ENCODE assay signal across 9 cellular contexts in the genomic region with DNA sequence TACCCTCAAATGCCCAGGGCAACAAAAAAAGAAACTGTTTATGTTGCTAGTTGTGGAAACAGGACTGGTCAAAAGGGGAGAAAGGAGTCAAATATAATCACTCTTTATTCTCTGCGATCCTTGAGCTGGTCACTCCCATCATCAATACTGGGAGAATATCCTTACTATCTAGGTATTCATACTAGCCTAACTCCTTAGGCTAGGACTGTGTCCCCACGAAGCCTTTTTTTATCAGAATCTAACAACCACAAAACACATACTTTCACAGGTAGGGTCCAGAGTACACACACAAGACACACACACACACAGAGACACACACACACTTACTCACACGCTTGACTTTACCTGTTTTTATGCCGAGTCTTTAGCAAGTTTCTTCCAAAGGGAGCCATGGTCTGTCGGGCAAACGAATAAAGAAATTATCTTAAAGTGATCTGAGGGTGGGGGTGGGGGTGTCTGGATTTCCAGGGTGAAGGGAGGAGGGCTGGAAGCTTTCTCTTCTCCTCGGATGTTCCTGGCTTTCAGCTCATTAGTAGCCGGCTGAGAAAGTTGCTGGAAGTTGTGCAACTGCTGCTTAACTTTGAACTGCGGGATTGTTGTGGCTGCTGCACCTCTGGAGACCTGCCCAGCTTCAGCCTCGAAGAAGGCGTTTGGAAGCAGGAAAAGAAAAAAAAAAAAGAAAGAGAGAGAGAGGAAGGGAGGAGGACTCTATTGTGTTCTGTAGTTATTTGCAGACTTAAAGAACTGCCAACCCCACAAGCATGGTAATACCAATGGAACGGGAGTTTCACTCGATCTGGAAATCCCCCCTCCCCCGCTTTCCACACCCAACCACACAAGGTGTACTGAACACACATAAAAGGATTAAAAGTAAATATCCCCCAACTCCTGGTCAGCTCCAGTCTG. TPM values are rescaled to one million over a fixed set of nuclear protein-coding genes. Genes with fewer than 3 reads are reported as not detected.
DNase-seq lines count a peak whose midpoint lies in the region; ATAC-seq and TF ChIP-seq lines count a peak whose summit lies in the region.
"Had no signal": no experiment of that assay in that cellular context is flagged by ENCODE, and none has a peak within 500 bp of the region (broad histone marks: within the 10 kb centered on the region; RNA-seq: fewer than 3 reads in every experiment).

A gene (minus strand): TSS at position 600 of the 906 bp plus-strand sequence. CDS start 208 bp downstream, at position 392.

- H3K4me1 ChIP-seq in mammary epithelial cell (ENCODE audit: insufficient read depth, low read length) (peaks cover 17% of the 10 kb centered on the region), testis (no peaks in the 10 kb centered on the region)

- H3K36me3 ChIP-seq in mammary epithelial cell (ENCODE audit: insufficient read depth, low read length), result no peaks in the 10 kb centered on the region
- H3K36me3 ChIP-seq in testis (ENCODE audit: low read depth, missing control alignments), result no peaks in the 10 kb centered on the region

- POLR2A ChIA-PET in activated CD8-positive, alpha-beta T cell treated with anti-CD3 and anti-CD28 coated beads, Interleukin-2, amount 10 ng/mL, durations not matched to agents 7 days and 5 days (lab: Charles Lee), result no interaction called here

- H3K4me3 ChIP-seq in mammary epithelial cell (replicated peaks in 1 of 3; ENCODE audit: insufficient read depth in 1 of 3, low read depth in 2 of 3, low read length in 3 of 3) (peak within 1 kb of the TSS; percentile 49 to 83 (median 69)), testis (peak within 1 kb of the TSS; percentile 11 to 19)

- no peaks in the 10 kb centered on the region for H4K20me1 ChIP-seq in mammary epithelial cell (ENCODE audit: insufficient read depth, low read length)

- in situ Hi-C loops in mammary epithelial cell (cut with MboI; ENCODE audit: low sequenced_read_pairs in 2 of 2), result no loop called here

- TSS peak; percentile 53 for BruUV-seq in mammary epithelial cell (replicated peaks; lab: Mats Ljungman, UMichigan)

- peak within 1 kb of the TSS; percentile 99 for H3K9ac ChIP-seq in mammary epithelial cell (ENCODE audit: insufficient read depth, low read length)

- H3K27me3 ChIP-seq in mammary epithelial cell (ENCODE audit: insufficient read depth, low read length) (no peaks in the 10 kb centered on the region), testis (no peaks in the 10 kb centered on the region)

- TF ChIP-seq CTCF in mammary epithelial cell (conservative IDR thresholded peaks at IDR 0.05 in 1 of 2, IDR thresholded peaks at IDR 0.05 in 1 of 2; ENCODE audit: extremely low read depth in 1 of 2, insufficient read depth in 1 of 2, low read depth in 1 of 2, low read length in 2 of 2), result no peak
- no peak for TF ChIP-seq CTCF in testis (IDR thresholded peaks at IDR 0.05)

- no peak for TF ChIP-seq POLR2A in testis (IDR thresholded peaks at IDR 0.05)

- H3K27ac Mint-ChIP-seq in activated CD8-positive, alpha-beta T cell treated with anti-CD3 and anti-CD28 coated beads, Interleukin-2, amount 10 ng/mL, durations not matched to agents 7 days and 5 days, result no peak within 1 kb of the TSS
- H3K27ac Mint-ChIP-seq: activated naive CD8-positive, alpha-beta T cell treated with anti-CD3 and anti-CD28 coated beads, Interleukin-2, amount 10 ng/mL, durations not matched to agents 7 days and 5 days had no signal

- H3K4me2 ChIP-seq in mammary epithelial cell (ENCODE audit: insufficient read depth, low read depth, low read length), result peak within 1 kb of the TSS; percentile 92

- ATAC-seq in HG03442 (IDR thresholded peaks at IDR 0.05; ENCODE audit: unreplicated experiment), result peak; percentile 54
- ATAC-seq in left colon, result peak; percentile 84
- no peak for ATAC-seq in activated CD8-positive, alpha-beta T cell treated with anti-CD3 and anti-CD28 coated beads, Interleukin-2, amount 10 ng/mL, durations not matched to agents 7 days and 5 days

- CTCF ChIA-PET in mammary epithelial cell (lab: Charles Lee; ENCODE audit: low non-redundant PET), result interaction anchor here (0.7 to 0.9 kb wide), 3 partner anchors 31 to 80 kb away, joined by 4 to 6 read pairs (median 5); no protein-coding TSS in a partner anchor
- CTCF ChIA-PET in activated CD8-positive, alpha-beta T cell treated with anti-CD3 and anti-CD28 coated beads, Interleukin-2, amount 10 ng/mL, durations not matched to agents 7 days and 5 days (lab: Charles Lee), result no interaction called here

- H3K4me1 Mint-ChIP-seq in activated CD8-positive, alpha-beta T cell treated with anti-CD3 and anti-CD28 coated beads, Interleukin-2, amount 10 ng/mL, durations not matched to agents 7 days and 5 days (ENCODE audit: low read depth), result no peaks in the 10 kb centered on the region
- H3K4me1 Mint-ChIP-seq: activated naive CD8-positive, alpha-beta T cell treated with anti-CD3 and anti-CD28 coated beads, Interleukin-2, amount 10 ng/mL, durations not matched to agents 7 days and 5 days had no signal

- DNase-seq in mammary epithelial cell, result peak; percentile 86
- peak; percentile 45 to 63 for DNase-seq in left colon
- DNase-seq in testis, result peak; percentile 69
- no peak for DNase-seq in activated CD8-positive, alpha-beta T cell treated with anti-CD3 and anti-CD28 coated beads, Interleukin-2, amount 10 ng/mL, durations not matched to agents 7 days and 5 days
- DNase-seq in AG08396 (ENCODE audit: low spot score), result no peak
- DNase-seq in activated CD4-positive, alpha-beta T cell treated with anti-CD3 and anti-CD28 coated beads for 48 hours, result no peak
- DNase-seq in activated T-cell treated with anti-CD3 and anti-CD28 coated beads, Interleukin-2, amount 50 U/mL, for 1 hour, result no peak
- DNase-seq: activated naive CD8-positive, alpha-beta T cell treated with anti-CD3 and anti-CD28 coated beads, Interleukin-2, amount 10 ng/mL, durations not matched to agents 7 days and 5 days had no signal

- H3K9me3 ChIP-seq in mammary epithelial cell (replicated peaks; ENCODE audit: insufficient read depth, low read length) (no peaks in the 10 kb centered on the region), testis (no peaks in the 10 kb centered on the region)

- dilution Hi-C loops in mammary epithelial cell (cut with HindIII; ENCODE audit: low sequenced_read_pairs), result no loop called here

- H3K27me3 Mint-ChIP-seq in activated CD8-positive, alpha-beta T cell treated with anti-CD3 and anti-CD28 coated beads, Interleukin-2, amount 10 ng/mL, durations not matched to agents 7 days and 5 days (ENCODE audit: low read depth), result no peaks in the 10 kb centered on the region
- H3K27me3 Mint-ChIP-seq: activated naive CD8-positive, alpha-beta T cell treated with anti-CD3 and anti-CD28 coated beads, Interleukin-2, amount 10 ng/mL, durations not matched to agents 7 days and 5 days had no signal

- H3K36me3 Mint-ChIP-seq in activated CD8-positive, alpha-beta T cell treated with anti-CD3 and anti-CD28 coated beads, Interleukin-2, amount 10 ng/mL, durations not matched to agents 7 days and 5 days (ENCODE audit: low read depth), result no peaks in the 10 kb centered on the region
- H3K36me3 Mint-ChIP-seq: activated naive CD8-positive, alpha-beta T cell treated with anti-CD3 and anti-CD28 coated beads, Interleukin-2, amount 10 ng/mL, durations not matched to agents 7 days and 5 days had no signal

- H3K9me3 Mint-ChIP-seq in activated CD8-positive, alpha-beta T cell treated with anti-CD3 and anti-CD28 coated beads, Interleukin-2, amount 10 ng/mL, durations not matched to agents 7 days and 5 days (ENCODE audit: insufficient read depth), result no peaks in the 10 kb centered on the region
- H3K9me3 Mint-ChIP-seq: activated naive CD8-positive, alpha-beta T cell treated with anti-CD3 and anti-CD28 coated beads, Interleukin-2, amount 10 ng/mL, durations not matched to agents 7 days and 5 days had no signal

- intact Hi-C loops in mammary epithelial cell (cut with micrococcal nuclease), result loop anchor here (1.0 to 2.0 kb wide), 3 partner anchors 31 to 81 kb away; no protein-coding TSS in a partner anchor
- intact Hi-C loops in left colon (cut with DNase I, micrococcal nuclease), result no loop called here
- intact Hi-C loops in testis (cut with DNase I; ENCODE audit: low total_unique reads), result no loop called here

- peak within 1 kb of the TSS; percentile 76 for H2AFZ ChIP-seq in mammary epithelial cell (ENCODE audit: low read depth, low read length)

- 0% methylated on average over 11 of the region's 14 CpGs for WGBS in mammary epithelial cell (ENCODE audit: low coverage, missing lambda C conversion rate)
- 7 to 10% methylated on average over 14 of the region's 14 CpGs for WGBS in testis, 2 donors

- H3K4me3 Mint-ChIP-seq in activated CD8-positive, alpha-beta T cell treated with anti-CD3 and anti-CD28 coated beads, Interleukin-2, amount 10 ng/mL, durations not matched to agents 7 days and 5 days, result no peak within 1 kb of the TSS
- H3K4me3 Mint-ChIP-seq: activated naive CD8-positive, alpha-beta T cell treated with anti-CD3 and anti-CD28 coated beads, Interleukin-2, amount 10 ng/mL, durations not matched to agents 7 days and 5 days had no signal

- peaks cover 42% of the 10 kb centered on the region for H3K79me2 ChIP-seq in mammary epithelial cell (ENCODE audit: insufficient read depth, low read length)

- H3K27ac ChIP-seq in mammary epithelial cell (ENCODE audit: insufficient read depth, low read depth, low read length) (peak within 1 kb of the TSS; percentile 93), testis (peak within 1 kb of the TSS in 1 of 2 donors; percentile 41)

RNA-seq across cellular contexts. Expression of the gene that starts here (rescaled TPM):
- 10 to 100 TPM in 1 of 2 donors, 1 to 10 TPM in 1; 7.1 to 13.5 TPM for total RNA-seq in mammary epithelial cell
- polyA plus RNA-seq in mammary epithelial cell, result 2.6 TPM
- polyA minus RNA-seq in mammary epithelial cell, result 6.0 TPM
- under 1 TPM; 0.27 to 0.89 TPM for total RNA-seq in left colon
- total RNA-seq in testis, result under 1 TPM; 0.37 to 0.63 TPM
- polyA plus RNA-seq in testis (ENCODE audit: insufficient read depth, low read depth, low replicate concordance), result 0.99 TPM
- total RNA-seq in activated CD8-positive, alpha-beta T cell treated with anti-CD3 and anti-CD28 coated beads, Interleukin-2, amount 10 ng/mL, durations not matched to agents 7 days and 5 days, result not detected
- total RNA-seq: activated naive CD8-positive, alpha-beta T cell treated with anti-CD3 and anti-CD28 coated beads, Interleukin-2, amount 10 ng/mL, durations not matched to agents 7 days and 5 days had no signal

Comparison
In these comparisons a context has a peak if more than half of its experiments do, and no peak if none do; other contexts are left out.
1. RNA of the gene that starts here (total RNA-seq): 7.1 to 13.5 TPM in mammary epithelial cell; 0.27 to 0.89 TPM in left colon, 0.37 to 0.63 TPM in testis and not detected in activated CD8-positive, alpha-beta T cell treated with anti-CD3 and anti-CD28 coated beads, Interleukin-2, amount 10 ng/mL, durations not matched to agents 7 days and 5 days; every median in the first group is over 4 times any median in the second.
2. Peak in DNase-seq and ATAC-seq in left colon; RNA of the gene not detected or under 1 TPM.
3. Peak in DNase-seq and H3K4me3 ChIP-seq in testis; RNA of the gene not detected or under 1 TPM.